ENCODE assay signal across 1 cellular context in genomic region chr2:29105375-29105774, GRCh38.
TF ChIP-seq lines count a peak whose summit lies in the region.

No MANE protein-coding gene starts in this region.

TF ChIP-seq in GM23338, 12 proteins besides CTCF, POLR2A, EP300 and RAD21 (continued from another document):
- TF ChIP-seq ETS1 (IDR thresholded peaks at IDR 0.05) (no peak), STAT1 (IDR thresholded peaks at IDR 0.05; ENCODE audit: unreplicated experiment) (no peak), EZH2phosphoT487 (IDR thresholded peaks at IDR 0.05; ENCODE audit: unreplicated experiment) (no peak), REST (IDR thresholded peaks at IDR 0.05; ENCODE audit: unreplicated experiment) (no peak), ZNF462 (CRISPR knock-in tag; IDR thresholded peaks at IDR 0.05) (no peak), POLR2AphosphoS5 (IDR thresholded peaks at IDR 0.05; ENCODE audit: low read depth) (no peak)
